9 cellular contexts compared by ENCODE assay signal in the genomic region with DNA sequence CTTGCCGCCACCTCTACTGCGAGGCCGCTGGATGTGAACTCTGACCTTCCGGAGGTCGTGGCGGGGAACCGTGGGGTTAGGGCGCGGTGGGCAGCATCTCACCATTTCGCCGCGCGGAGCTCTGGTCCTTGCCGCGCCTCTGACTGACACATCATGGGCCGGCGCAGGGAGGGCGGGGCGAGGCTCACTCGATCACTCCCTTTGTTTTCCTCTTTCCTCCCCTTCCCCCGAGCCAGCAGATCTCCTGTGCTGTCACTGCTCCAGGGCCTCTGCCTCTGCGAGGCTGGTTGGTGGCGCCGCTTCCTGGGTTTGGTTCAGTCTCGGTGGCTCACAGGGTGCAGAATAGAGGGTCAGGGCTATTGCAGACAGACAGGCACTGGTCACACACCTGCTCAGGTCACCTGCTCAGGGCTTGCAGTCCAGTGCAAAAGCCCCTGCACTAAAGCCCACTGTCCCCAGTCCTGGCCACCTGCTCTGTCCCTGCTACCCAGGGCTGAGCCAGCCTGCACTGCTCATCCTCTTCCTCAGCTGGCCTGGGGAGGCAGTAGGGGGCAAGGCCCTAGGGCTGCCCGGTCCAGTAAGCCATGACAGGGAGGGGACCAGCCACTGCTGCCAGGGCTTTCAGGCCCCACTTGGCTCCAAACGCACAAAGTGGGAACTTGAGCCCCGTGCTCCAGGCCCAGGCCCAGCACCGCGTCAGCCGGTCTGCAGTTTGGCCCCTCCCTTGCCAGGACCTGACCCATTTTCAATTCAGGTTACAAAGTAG. TPM values are rescaled to one million over a fixed set of nuclear protein-coding genes. Genes with fewer than 3 reads are reported as not detected.
DNase-seq lines count a peak whose midpoint lies in the region; ATAC-seq and TF ChIP-seq lines count a peak whose summit lies in the region.
"Had no signal": no experiment of that assay in that cellular context is flagged by ENCODE, and none has a peak within 500 bp of the region (broad histone marks: within the 10 kb centered on the region; RNA-seq: fewer than 3 reads in every experiment).

No MANE protein-coding gene starts in this region.

- H3K4me3 ChIP-seq in heart left ventricle (peak overlapping the region in 4 of 12 donors; percentile 5 to 24 (median 9)), right atrium auricular region (no peak overlapping the region), uterus (peak overlapping the region in 1 of 2 donors; percentile 27)

- peaks cover 29% of the 10 kb centered on the region for H3K36me3 Mint-ChIP-seq in effector memory CD8-positive, alpha-beta T cell (ENCODE audit: insufficient read depth)

- no peaks in the 10 kb centered on the region for H3K27me3 ChIP-seq in heart left ventricle
- H3K27me3 ChIP-seq in right atrium auricular region: no peaks in the 10 kb centered on the region
- H3K27me3 ChIP-seq in uterus: no peaks in the 10 kb centered on the region

- TF ChIP-seq POLR2A in heart left ventricle (IDR thresholded peaks at IDR 0.05) (no peak), uterus (IDR thresholded peaks at IDR 0.05) (no peak)

- no peak for TF ChIP-seq CTCF in heart left ventricle (IDR thresholded peaks at IDR 0.05)
- TF ChIP-seq CTCF in right atrium auricular region (IDR thresholded peaks at IDR 0.05): no peak
- TF ChIP-seq CTCF in uterus (IDR thresholded peaks at IDR 0.05): no peak

- intact Hi-C loops in heart left ventricle (cut with DNase I) (loop anchor here in 1 of 10 donors (5.0 kb wide), 1 partner anchor 279 kb away; the partner anchor contains the start of gene PATZ1), uterus (cut with DNase I; ENCODE audit: low total_unique reads) (no loop called here)

- H3K27ac ChIP-seq in heart left ventricle (peak overlapping the region in 9 of 12 donors; percentile 4 to 61 (median 33)), right atrium auricular region (peak overlapping the region in 1 of 2 donors; percentile 4), uterus (peak overlapping the region; percentile 57 to 66)

- DNase-seq in heart left ventricle (peak in 3 of 5 donors; percentile 43 to 75 (median 52)), right atrium auricular region (ENCODE audit: low spot score) (no peak), middle frontal gyrus (ENCODE audit: extremely low spot score, low spot score) (peak; percentile 22), uterus (peak; percentile 71 to 73), HPDE6-E6E7 (ENCODE audit: extremely low spot score) (no peak)
- DNase-seq in effector memory CD8-positive, alpha-beta T cell: no peak
- DNase-seq: activated gamma-delta T cell had no signal

- 42 to 55% (median 46%) methylated on average over 18 to 31 of the region's 31 CpGs for WGBS in heart left ventricle, 4 donors

- peak overlapping the region; percentile 90 to 91 for H3K27ac Mint-ChIP-seq in effector memory CD8-positive, alpha-beta T cell

- no peaks in the 10 kb centered on the region for H3K9me3 Mint-ChIP-seq in effector memory CD8-positive, alpha-beta T cell

- H3K4me1 Mint-ChIP-seq in effector memory CD8-positive, alpha-beta T cell (ENCODE audit: low read depth in 2 of 2): peaks cover 43 to 47% of the 10 kb centered on the region in 2 donors

- H3K9me3 ChIP-seq in heart left ventricle (no peaks in the 10 kb centered on the region), right atrium auricular region (no peaks in the 10 kb centered on the region), uterus (no peaks in the 10 kb centered on the region)

- peak in 1 of 4 donors; percentile 49 for ATAC-seq in heart left ventricle
- ATAC-seq in effector memory CD8-positive, alpha-beta T cell (replicated peaks): no peak
- ATAC-seq in HG02885 (IDR thresholded peaks at IDR 0.05; ENCODE audit: poor library complexity, unreplicated experiment): no peak
- no peak for ATAC-seq in HG02623 (IDR thresholded peaks at IDR 0.05; ENCODE audit: unreplicated experiment)

- H3K4me3 Mint-ChIP-seq in effector memory CD8-positive, alpha-beta T cell: peak overlapping the region in 1 of 2 donors; percentile 6

- H3K4me1 ChIP-seq in heart left ventricle (peaks cover 3 to 60% (median 37%) of the 10 kb centered on the region in 12 donors), right atrium auricular region (peaks cover 0 to 50% of the 10 kb centered on the region in 2 donors), uterus (peaks cover 0 to 7% of the 10 kb centered on the region in 2 donors)

- H3K27me3 Mint-ChIP-seq in effector memory CD8-positive, alpha-beta T cell: no peaks in the 10 kb centered on the region

- H3K36me3 ChIP-seq in heart left ventricle (peaks cover 0 to 40% (median 8%) of the 10 kb centered on the region in 9 donors), right atrium auricular region (peaks cover 11% of the 10 kb centered on the region), uterus (no peaks in the 10 kb centered on the region)

RNA-seq across cellular contexts. Expression of gene PISD, which starts 36.2 kb away (rescaled TPM):
- total RNA-seq in heart left ventricle (10 to 100 TPM; 13.1 to 38.1 (median 17.0) TPM), right atrium auricular region (10 to 100 TPM; 14.8 to 27.3 TPM), uterus (100 to 1,000 TPM in 1 of 4 donors, 10 to 100 TPM in 3; 21.8 to 205 (median 42.2) TPM)
- polyA plus RNA-seq in heart left ventricle: 10 to 100 TPM; 12.3 to 17.7 TPM

Comparison
In these comparisons a context has a peak if more than half of its experiments do, and no peak if none do; other contexts are left out.
1. DNase-seq: peak in heart left ventricle (3 of 5), middle frontal gyrus (single experiment) and uterus (2 of 2); none in right atrium auricular region (single experiment), effector memory CD8-positive, alpha-beta T cell (0 of 3) and HPDE6-E6E7 (single experiment).